ENCODE assay signal across 8 cellular contexts in genomic region chr14:65412881-65413738, GRCh38. TPM values are rescaled to one million over a fixed set of nuclear protein-coding genes. Genes with fewer than 3 reads are reported as not detected.
DNase-seq lines count a peak whose midpoint lies in the region; ATAC-seq and TF ChIP-seq lines count a peak whose summit lies in the region.

No MANE protein-coding gene starts in this region.

- peak overlapping the region; percentile 83 for H3K27ac Mint-ChIP-seq in activated naive CD8-positive, alpha-beta T cell

- 0 to 2% (median 1%) methylated on average over 28 to 85 of the region's 85 CpGs for WGBS in heart left ventricle, 4 donors

- H3K9me3 Mint-ChIP-seq in activated naive CD8-positive, alpha-beta T cell (ENCODE audit: low read depth) = no peaks in the 10 kb centered on the region

- no peaks in the 10 kb centered on the region for H3K9me3 ChIP-seq in heart left ventricle

- ATAC-seq in GM19463 (IDR thresholded peaks at IDR 0.05; ENCODE audit: unreplicated experiment) (peak; percentile 41), HG03571 (IDR thresholded peaks at IDR 0.05; ENCODE audit: unreplicated experiment) (peak; percentile 24), heart left ventricle (peak; percentile 12 to 80 (median 56))

- H3K4me3 Mint-ChIP-seq in activated naive CD8-positive, alpha-beta T cell = peak overlapping the region; percentile 98

- peak overlapping the region; percentile 76 to 96 (median 90) for H3K27ac ChIP-seq in heart left ventricle

- peaks cover 45% of the 10 kb centered on the region for H3K4me1 Mint-ChIP-seq in activated naive CD8-positive, alpha-beta T cell (ENCODE audit: low read depth)

- H3K4me1 ChIP-seq in heart left ventricle = peaks cover 0 to 21% (median 10%) of the 10 kb centered on the region in 12 donors

- H3K27me3 ChIP-seq in heart left ventricle = no peaks in the 10 kb centered on the region

- no peaks in the 10 kb centered on the region for H3K27me3 Mint-ChIP-seq in activated naive CD8-positive, alpha-beta T cell

- peak; percentile 74 for DNase-seq in DMS153 (lab: John Stamatoyannopoulos, UW)
- DNase-seq in RPMI7951 (ENCODE audit: low read depth) = peak; percentile 66
- DNase-seq in heart left ventricle = peak in 2 of 5 donors; percentile 12 to 61
- peak in 9 of 10 donors; percentile 9 to 83 (median 32) for DNase-seq in posterior cingulate gyrus
- DNase-seq in GOT3 (lab: John Stamatoyannopoulos, UW) = no peak

- no peaks in the 10 kb centered on the region for H3K36me3 ChIP-seq in heart left ventricle

- TF ChIP-seq POLR2A in heart left ventricle (IDR thresholded peaks at IDR 0.05) = no peak

- TF ChIP-seq CTCF in heart left ventricle (IDR thresholded peaks at IDR 0.05) = no peak

- H3K4me3 ChIP-seq in heart left ventricle = peak overlapping the region; percentile 70 to 94 (median 81)

- H3K36me3 Mint-ChIP-seq in activated naive CD8-positive, alpha-beta T cell = no peaks in the 10 kb centered on the region

- intact Hi-C loops in heart left ventricle (cut with DNase I) = loop anchor here (2.0 to 10.0 kb wide), 19 partner anchors 176 to 662 kb away; partner anchors contain the start of genes FNTB (in 2 of the 10) and MAX (in 2 of the 10)
- intact Hi-C loops in posterior cingulate gyrus (cut with DNase I) = loop anchor here (2.0 to 5.0 kb wide), 6 partner anchors 130 to 549 kb away; partner anchors contain the start of gene MAX

RNA-seq across cellular contexts. Expression of gene FUT8, which starts 0.6 kb away (rescaled TPM):
- 59.5 and 69.1 TPM in 2 replicates for total RNA-seq in RPMI7951 (2014; rRNA removed; shearing (Covaris generic))
- total RNA-seq in heart left ventricle = 10 to 100 TPM; 10.2 to 17.3 (median 12.4) TPM
- polyA plus RNA-seq in heart left ventricle = 1 to 10 TPM; 2.8 to 8.9 TPM
